ENCODE assay signal across 22 cellular contexts in the genomic region with DNA sequence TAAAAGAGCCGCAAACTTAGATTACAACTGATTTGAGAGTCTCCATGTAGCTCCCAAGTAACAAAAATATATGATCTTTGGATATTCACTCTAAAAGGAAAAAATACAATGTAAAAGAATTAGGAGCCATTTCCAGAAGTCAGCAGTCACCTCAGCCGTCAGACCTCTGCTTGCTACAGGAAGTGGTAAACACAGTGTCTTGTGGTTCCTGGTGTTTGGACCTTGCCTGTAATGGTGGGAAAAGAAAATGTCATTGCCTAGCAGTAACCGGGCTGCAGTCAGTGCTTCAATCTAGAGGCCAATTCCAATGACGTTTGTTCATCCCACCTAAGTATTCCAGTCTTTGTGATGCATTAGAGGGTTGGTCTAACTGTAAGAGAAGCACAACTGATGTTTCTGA. TPM values are rescaled to one million over a fixed set of nuclear protein-coding genes. Genes with fewer than 3 reads are reported as not detected.
DNase-seq lines count a peak whose midpoint lies in the region; ATAC-seq and TF ChIP-seq lines count a peak whose summit lies in the region.
"Had no signal": no experiment of that assay in that cellular context is flagged by ENCODE, and none has a peak within 500 bp of the region (broad histone marks: within the 10 kb centered on the region; RNA-seq: fewer than 3 reads in every experiment).

No MANE protein-coding gene starts in this region.

- H3K27ac Mint-ChIP-seq in natural killer cell = no peak overlapping the region
- H3K27ac Mint-ChIP-seq: T-cell had no signal

- H3K9me3 ChIP-seq in DND-41 (ENCODE audit: insufficient read depth, low read length, severe bottlenecking) = no peaks in the 10 kb centered on the region
- H3K9me3 ChIP-seq: SK-N-SH had no signal

- no peaks in the 10 kb centered on the region for H4K20me1 ChIP-seq in DND-41 (ENCODE audit: insufficient read depth, low read length)

- H3K9me3 Mint-ChIP-seq in natural killer cell = peaks cover 0 to 2% of the 10 kb centered on the region in 2 donors
- H3K9me3 Mint-ChIP-seq: T-cell had no signal

- H3K36me3 Mint-ChIP-seq in natural killer cell = no peaks in the 10 kb centered on the region
- H3K36me3 Mint-ChIP-seq: T-cell had no signal

- intact Hi-C loops in natural killer cell (cut with micrococcal nuclease) = loop anchor here (10.0 kb wide), 1 partner anchor 1560 kb away; a partner anchor contains a TSS

- no peaks in the 10 kb centered on the region for H3K4me1 ChIP-seq in DND-41 (ENCODE audit: insufficient read depth, low read length)

- H3K27ac ChIP-seq in DND-41 (ENCODE audit: low read length) = no peak overlapping the region
- H3K27ac ChIP-seq: C4-2B had no signal

- H3K27me3 Mint-ChIP-seq in natural killer cell (ENCODE audit: low read depth in 2 of 2) = peaks cover 3 to 11% of the 10 kb centered on the region in 2 donors

- no peaks in the 10 kb centered on the region for H3K36me3 ChIP-seq in DND-41 (ENCODE audit: insufficient read depth, low read length)

- H3K4me1 Mint-ChIP-seq in natural killer cell = peaks cover 23 to 43% of the 10 kb centered on the region in 2 donors

- H3K27me3 ChIP-seq in DND-41 (ENCODE audit: insufficient read depth, low read length, poor library complexity) = no peaks in the 10 kb centered on the region

- no peak for TF ChIP-seq CTCF in DND-41 (IDR thresholded peaks at IDR 0.05; ENCODE audit: borderline replicate concordance, extremely low read depth, low read length, poor library complexity, severe bottlenecking)
- TF ChIP-seq CTCF in natural killer cell (IDR thresholded peaks at IDR 0.05) = no peak

- H3K9ac ChIP-seq in DND-41 (ENCODE audit: low read depth, low read length) = no peak overlapping the region
- H3K9ac ChIP-seq: SK-N-SH had no signal

- 0 out of 3 replicates have a peak, but pooled peaks have one; percentile 58 for ATAC-seq in DND-41 (ENCODE audit: insufficient read depth, low read depth)
- peak; percentile 59 for ATAC-seq in GM18858 (IDR thresholded peaks at IDR 0.05; ENCODE audit: unreplicated experiment)
- ATAC-seq in HG03175 (IDR thresholded peaks at IDR 0.05; ENCODE audit: unreplicated experiment) = peak; percentile 64
- ATAC-seq in natural killer cell = peak; percentile 58 to 90 (median 73)
- ATAC-seq in HG03378 (IDR thresholded peaks at IDR 0.05; ENCODE audit: unreplicated experiment) = no peak
- ATAC-seq: PC-3, T-cell had no signal

- no peak overlapping the region for H3K4me3 ChIP-seq in DND-41 (ENCODE audit: low read depth in 1 of 2, low read length in 2 of 2)

- H3K79me2 ChIP-seq in DND-41 (ENCODE audit: insufficient read depth, low read length) = no peaks in the 10 kb centered on the region

- peak overlapping the region; percentile 59 for H3K4me3 Mint-ChIP-seq in natural killer cell
- H3K4me3 Mint-ChIP-seq: T-cell had no signal

- H3K4me2 ChIP-seq in DND-41 (ENCODE audit: insufficient read depth, low read length) = no peak overlapping the region
- H3K4me2 ChIP-seq: SK-N-SH had no signal

- DNase-seq in DND-41 (no peak), natural killer cell (no peak), HK-2 (ENCODE audit: unreplicated experiment) (no peak), NOMO-1 (lab: John Stamatoyannopoulos, UW; ENCODE audit: unreplicated experiment in 2 of 2) (no peak)
- DNase-seq: DMS79, MM.1S, NCI-H1105 treated with DMSO at 0.1 percent for 48 hours, NCI-H1694 treated with DMSO at 0.1 percent for 48 hours, NCI-H2107, NCI-H510A, NCI-H82, PC-3, RPMI8226, SHP77 treated with DMSO at 0.1 percent for 48 hours, SK-N-SH, T-cell had no signal

- H2AFZ ChIP-seq in DND-41 (ENCODE audit: low read depth, low read length) = no peak overlapping the region

RNA-seq across cellular contexts. Expression of a gene that starts 28.9 kb away (rescaled TPM):
- not detected for total RNA-seq in natural killer cell
- total RNA-seq: H1, LHCN-M2, PC-3, T-cell had no signal
